In the genomic region with DNA sequence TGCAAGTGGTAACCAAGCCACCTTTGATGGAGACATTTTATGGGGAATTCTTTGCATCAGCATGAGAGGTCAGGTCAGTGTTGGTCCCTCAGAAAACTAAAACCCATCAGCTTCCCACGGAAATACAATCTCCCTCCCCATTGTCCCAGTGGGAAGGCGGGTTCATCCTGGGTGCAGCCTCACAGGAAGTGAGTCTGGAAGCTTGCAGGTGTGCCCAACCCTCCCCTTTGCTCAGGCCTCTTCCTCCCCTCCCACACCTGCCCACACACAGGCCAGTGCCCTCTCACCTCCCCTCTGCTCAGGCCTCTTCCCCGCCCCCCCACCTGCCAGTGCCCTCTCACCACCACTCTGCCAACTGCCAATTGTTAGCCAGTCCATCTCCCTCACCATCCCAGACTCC, we compare ENCODE assay signal across 18 cellular contexts.
"Had no signal": no experiment of that assay in that cellular context is flagged by ENCODE, and none has a peak within 500 bp of the region (broad histone marks: within the 10 kb centered on the region; RNA-seq: fewer than 3 reads in every experiment).

No MANE protein-coding gene starts in this region.

- H3K4me3 Mint-ChIP-seq: endodermal cell, nephron had no signal

- H3K27me3 ChIP-seq: foreskin keratinocyte, pancreas, suprapubic skin, thyroid gland, upper lobe of left lung, vagina had no signal

- H3K36me3 ChIP-seq: pancreas, suprapubic skin, thyroid gland, upper lobe of left lung, vagina had no signal

- H3K27ac ChIP-seq: foreskin keratinocyte, pancreas, suprapubic skin, thyroid gland, upper lobe of left lung, vagina had no signal

- H3K4me3 ChIP-seq: pancreas, smooth muscle cell, suprapubic skin, thyroid gland, upper lobe of left lung, vagina had no signal

- ATAC-seq: foreskin keratinocyte had no signal

- H3K27ac Mint-ChIP-seq: endodermal cell, progenitor cell of endocrine pancreas had no signal

- DNase-seq: dermis blood vessel endothelial cell; endodermal cell; erythroblast; foreskin keratinocyte; kidney glomerular epithelial cell; mammary epithelial cell; occipital lobe; stimulated activated CD4-positive, alpha-beta T cell treated with anti-CD3 and anti-CD28 coated beads, Interleukin-2, amount 100 ng/mL, for 48 hours; stimulated activated naive CD4-positive, alpha-beta T cell treated with Interleukin-2 at 50 U/mL for 16 hours had no signal

- H3K9me3 ChIP-seq: pancreas, suprapubic skin, thyroid gland, vagina had no signal

- H3K4me1 ChIP-seq: foreskin keratinocyte, pancreas, suprapubic skin, thyroid gland, upper lobe of left lung, vagina had no signal

- FAIRE-seq: endothelial cell of umbilical vein, pancreas had no signal
